Comparison of ENCODE assay signal across 21 cellular contexts in the genomic region with DNA sequence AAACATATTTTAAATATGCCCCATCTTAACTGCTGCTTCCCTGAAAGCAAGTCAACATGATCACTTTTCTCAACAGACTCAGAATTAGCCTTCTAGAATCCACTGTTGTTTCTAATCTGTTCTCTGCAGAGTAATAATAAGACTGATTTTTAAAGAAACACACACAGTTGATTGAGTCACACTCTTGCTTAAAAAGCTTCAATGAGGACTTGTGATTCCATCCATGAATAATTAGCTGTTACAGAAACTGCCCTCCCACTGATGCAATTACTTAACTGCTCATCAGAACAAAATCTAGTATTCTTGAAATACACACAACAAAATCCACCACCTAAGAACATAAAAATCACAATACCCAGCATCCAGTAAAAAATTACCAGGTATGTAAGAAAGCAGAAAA.
DNase-seq lines count a peak whose midpoint lies in the region; ATAC-seq and TF ChIP-seq lines count a peak whose summit lies in the region.
"Had no signal": no experiment of that assay in that cellular context is flagged by ENCODE, and none has a peak within 500 bp of the region (broad histone marks: within the 10 kb centered on the region; RNA-seq: fewer than 3 reads in every experiment).

No MANE protein-coding gene starts in this region.

- intact Hi-C loops in heart right ventricle (cut with DNase I), result loop anchor here in 1 of 10 donors (5.0 kb wide), 1 partner anchor 46 kb away; no protein-coding TSS in a partner anchor
- intact Hi-C loops in cardiac septum (cut with DNase I), result no loop called here
- intact Hi-C loops in esophagus muscularis mucosa (cut with DNase I), result no loop called here
- intact Hi-C loops in upper lobe of right lung (cut with DNase I), result no loop called here

- TF ChIP-seq CTCF in heart right ventricle (IDR thresholded peaks at IDR 0.05) (no peak), esophagus muscularis mucosa (IDR thresholded peaks at IDR 0.05) (no peak), upper lobe of right lung (IDR thresholded peaks at IDR 0.05) (no peak)

- H3K4me1 ChIP-seq in heart right ventricle (peaks cover 0 to 26% (median 18%) of the 10 kb centered on the region in 9 donors), esophagus muscularis mucosa (peaks cover 12 to 26% (median 17%) of the 10 kb centered on the region in 4 donors), mesodermal cell (ENCODE audit: control insufficient read depth, insufficient read depth, low read length, poor library complexity, severe bottlenecking) (peaks cover 33% of the 10 kb centered on the region), upper lobe of right lung (peaks cover 6% of the 10 kb centered on the region)
- H3K4me1 ChIP-seq: BE2C had no signal

- DNase-seq in heart right ventricle (no peak), cardiac septum (ENCODE audit: low spot score) (no peak), esophagus muscularis mucosa (ENCODE audit: extremely low spot score) (no peak), upper lobe of right lung (no peak), OCI-M2 (lab: John Stamatoyannopoulos, UW; ENCODE audit: unreplicated experiment) (no peak)
- no peak for DNase-seq in activated effector memory CD4-positive, alpha-beta T cell treated with Interleukin-2 at 50 U/mL for 16 hours
- DNase-seq in activated CD4-positive, alpha-beta T cell treated with anti-CD3 and anti-CD28 coated beads for 48 hours, result no peak
- DNase-seq: activated CD8-positive, alpha-beta T cell treated with anti-CD3 and anti-CD28 coated beads, Interleukin-2, amount 10 ng/mL, durations not matched to agents 7 days and 5 days; amygdala; BE2C; hippocampal formation; lower lobe of right lung; NCI-H1436 treated with DMSO at 0.1 percent for 48 hours; NCI-H526 treated with DMSO at 0.1 percent for 48 hours; SHP77; small intestine; SW 1271; thyroid gland had no signal

- no peaks in the 10 kb centered on the region for H3K27me3 ChIP-seq in heart right ventricle
- H3K27me3 ChIP-seq in esophagus muscularis mucosa, result peaks cover 0 to 5% (median 0%) of the 10 kb centered on the region in 4 donors
- no peaks in the 10 kb centered on the region for H3K27me3 ChIP-seq in upper lobe of right lung
- H3K27me3 ChIP-seq: BE2C, thyroid gland had no signal

- TF ChIP-seq POLR2A in esophagus muscularis mucosa (IDR thresholded peaks at IDR 0.05; ENCODE audit: low read depth), result no peak

- H3K27ac ChIP-seq in heart right ventricle, result peak overlapping the region in 9 of 10 donors; percentile 28 to 80 (median 56)
- H3K27ac ChIP-seq in esophagus muscularis mucosa (replicated peaks in 1 of 4), result peak overlapping the region; percentile 49 to 63 (median 56)
- peak overlapping the region; percentile 81 for H3K27ac ChIP-seq in mesodermal cell (ENCODE audit: low read depth, low read length, severe bottlenecking)
- H3K27ac ChIP-seq in upper lobe of right lung, result peak overlapping the region; percentile 9
- H3K27ac ChIP-seq: lower lobe of right lung had no signal

- no peaks in the 10 kb centered on the region for H3K36me3 ChIP-seq in heart right ventricle
- no peaks in the 10 kb centered on the region for H3K36me3 ChIP-seq in esophagus muscularis mucosa
- no peaks in the 10 kb centered on the region for H3K36me3 ChIP-seq in mesodermal cell (ENCODE audit: control insufficient read depth, insufficient read depth, low read length)
- no peaks in the 10 kb centered on the region for H3K36me3 ChIP-seq in upper lobe of right lung
- H3K36me3 ChIP-seq: BE2C, lower lobe of right lung, thyroid gland had no signal

- no peak for TF ChIP-seq EP300 in esophagus muscularis mucosa (IDR thresholded peaks at IDR 0.05)

- ATAC-seq in heart right ventricle (no peak), upper lobe of right lung (no peak)
- ATAC-seq: activated CD8-positive, alpha-beta T cell treated with anti-CD3 and anti-CD28 coated beads, Interleukin-2, amount 10 ng/mL, durations not matched to agents 7 days and 5 days; K562; stimulated activated memory B cell treated with anti-CD40 and anti-IgM and Interleukin-4, amounts not matched to agents 10 μg/mL and 1 μg/mL and 100 μg/mL, for 72 hours had no signal

- H3K4me3 ChIP-seq in heart right ventricle (no peak overlapping the region), esophagus muscularis mucosa (no peak overlapping the region), mesodermal cell (ENCODE audit: extremely low read depth, insufficient read depth, low read length, poor library complexity, severe bottlenecking) (no peak overlapping the region), upper lobe of right lung (no peak overlapping the region)
- H3K4me3 ChIP-seq: K562, lower lobe of right lung, thyroid gland had no signal

- H3K9me3 ChIP-seq in heart right ventricle (peaks cover 0 to 17% (median 11%) of the 10 kb centered on the region in 11 donors), esophagus muscularis mucosa (peaks cover 0 to 12% (median 10%) of the 10 kb centered on the region in 4 donors), mesodermal cell (ENCODE audit: control insufficient read depth, low read length) (peaks cover 12% of the 10 kb centered on the region), upper lobe of right lung (peaks cover 3% of the 10 kb centered on the region)
- H3K9me3 ChIP-seq: BE2C, thyroid gland had no signal

Comparison
In these comparisons a context has a peak if more than half of its experiments do, and no peak if none do; other contexts are left out.
1. H3K27ac ChIP-seq: peak in every context shown above with its lines; median percentile 81 in mesodermal cell; 56 in heart right ventricle; 56 in esophagus muscularis mucosa; 9 in upper lobe of right lung.